In the genomic region with DNA sequence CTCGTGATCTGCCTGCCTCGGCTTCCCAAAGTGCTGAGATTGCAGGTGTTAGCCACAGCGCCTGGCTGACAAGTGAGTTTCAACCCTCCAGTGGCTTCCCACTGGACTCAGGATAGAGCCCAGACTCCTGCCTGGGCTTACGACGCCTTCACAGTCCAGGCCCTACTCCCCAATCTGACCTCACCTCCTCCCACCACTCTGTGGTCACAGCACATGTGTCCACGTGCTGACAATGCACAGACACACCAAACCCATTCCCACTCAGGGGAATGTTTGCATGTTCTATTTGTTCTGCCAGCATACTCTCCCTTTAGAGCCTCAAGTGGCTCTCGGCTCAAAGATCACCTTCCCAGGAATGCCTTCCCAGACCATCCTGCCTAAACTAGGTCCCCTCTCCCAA, we compare ENCODE assay signal across 2 cellular contexts.
A peak's percentile ranks its signal among the peaks of the same experiment; 100 is the strongest.
TF ChIP-seq lines count a peak whose summit lies in the region.

No MANE protein-coding gene starts in this region.

TF ChIP-seq in GM23338, 12 proteins besides CTCF, POLR2A, EP300 and RAD21:
- TF ChIP-seq EZH2phosphoT487 (IDR thresholded peaks at IDR 0.05; ENCODE audit: unreplicated experiment) (no peak), EZH2 (IDR thresholded peaks at IDR 0.05; ENCODE audit: low read depth, unreplicated experiment) (no peak), ZNF331 (CRISPR knock-in tag; IDR thresholded peaks at IDR 0.05; ENCODE audit: low read depth) (no peak), NANOG (IDR thresholded peaks at IDR 0.05; ENCODE audit: borderline replicate concordance) (no peak), POLR2AphosphoS5 (IDR thresholded peaks at IDR 0.05; ENCODE audit: low read depth) (no peak), ZNF114 (CRISPR knock-in tag; IDR thresholded peaks at IDR 0.05) (no peak)
- TF ChIP-seq, protein P1, sequence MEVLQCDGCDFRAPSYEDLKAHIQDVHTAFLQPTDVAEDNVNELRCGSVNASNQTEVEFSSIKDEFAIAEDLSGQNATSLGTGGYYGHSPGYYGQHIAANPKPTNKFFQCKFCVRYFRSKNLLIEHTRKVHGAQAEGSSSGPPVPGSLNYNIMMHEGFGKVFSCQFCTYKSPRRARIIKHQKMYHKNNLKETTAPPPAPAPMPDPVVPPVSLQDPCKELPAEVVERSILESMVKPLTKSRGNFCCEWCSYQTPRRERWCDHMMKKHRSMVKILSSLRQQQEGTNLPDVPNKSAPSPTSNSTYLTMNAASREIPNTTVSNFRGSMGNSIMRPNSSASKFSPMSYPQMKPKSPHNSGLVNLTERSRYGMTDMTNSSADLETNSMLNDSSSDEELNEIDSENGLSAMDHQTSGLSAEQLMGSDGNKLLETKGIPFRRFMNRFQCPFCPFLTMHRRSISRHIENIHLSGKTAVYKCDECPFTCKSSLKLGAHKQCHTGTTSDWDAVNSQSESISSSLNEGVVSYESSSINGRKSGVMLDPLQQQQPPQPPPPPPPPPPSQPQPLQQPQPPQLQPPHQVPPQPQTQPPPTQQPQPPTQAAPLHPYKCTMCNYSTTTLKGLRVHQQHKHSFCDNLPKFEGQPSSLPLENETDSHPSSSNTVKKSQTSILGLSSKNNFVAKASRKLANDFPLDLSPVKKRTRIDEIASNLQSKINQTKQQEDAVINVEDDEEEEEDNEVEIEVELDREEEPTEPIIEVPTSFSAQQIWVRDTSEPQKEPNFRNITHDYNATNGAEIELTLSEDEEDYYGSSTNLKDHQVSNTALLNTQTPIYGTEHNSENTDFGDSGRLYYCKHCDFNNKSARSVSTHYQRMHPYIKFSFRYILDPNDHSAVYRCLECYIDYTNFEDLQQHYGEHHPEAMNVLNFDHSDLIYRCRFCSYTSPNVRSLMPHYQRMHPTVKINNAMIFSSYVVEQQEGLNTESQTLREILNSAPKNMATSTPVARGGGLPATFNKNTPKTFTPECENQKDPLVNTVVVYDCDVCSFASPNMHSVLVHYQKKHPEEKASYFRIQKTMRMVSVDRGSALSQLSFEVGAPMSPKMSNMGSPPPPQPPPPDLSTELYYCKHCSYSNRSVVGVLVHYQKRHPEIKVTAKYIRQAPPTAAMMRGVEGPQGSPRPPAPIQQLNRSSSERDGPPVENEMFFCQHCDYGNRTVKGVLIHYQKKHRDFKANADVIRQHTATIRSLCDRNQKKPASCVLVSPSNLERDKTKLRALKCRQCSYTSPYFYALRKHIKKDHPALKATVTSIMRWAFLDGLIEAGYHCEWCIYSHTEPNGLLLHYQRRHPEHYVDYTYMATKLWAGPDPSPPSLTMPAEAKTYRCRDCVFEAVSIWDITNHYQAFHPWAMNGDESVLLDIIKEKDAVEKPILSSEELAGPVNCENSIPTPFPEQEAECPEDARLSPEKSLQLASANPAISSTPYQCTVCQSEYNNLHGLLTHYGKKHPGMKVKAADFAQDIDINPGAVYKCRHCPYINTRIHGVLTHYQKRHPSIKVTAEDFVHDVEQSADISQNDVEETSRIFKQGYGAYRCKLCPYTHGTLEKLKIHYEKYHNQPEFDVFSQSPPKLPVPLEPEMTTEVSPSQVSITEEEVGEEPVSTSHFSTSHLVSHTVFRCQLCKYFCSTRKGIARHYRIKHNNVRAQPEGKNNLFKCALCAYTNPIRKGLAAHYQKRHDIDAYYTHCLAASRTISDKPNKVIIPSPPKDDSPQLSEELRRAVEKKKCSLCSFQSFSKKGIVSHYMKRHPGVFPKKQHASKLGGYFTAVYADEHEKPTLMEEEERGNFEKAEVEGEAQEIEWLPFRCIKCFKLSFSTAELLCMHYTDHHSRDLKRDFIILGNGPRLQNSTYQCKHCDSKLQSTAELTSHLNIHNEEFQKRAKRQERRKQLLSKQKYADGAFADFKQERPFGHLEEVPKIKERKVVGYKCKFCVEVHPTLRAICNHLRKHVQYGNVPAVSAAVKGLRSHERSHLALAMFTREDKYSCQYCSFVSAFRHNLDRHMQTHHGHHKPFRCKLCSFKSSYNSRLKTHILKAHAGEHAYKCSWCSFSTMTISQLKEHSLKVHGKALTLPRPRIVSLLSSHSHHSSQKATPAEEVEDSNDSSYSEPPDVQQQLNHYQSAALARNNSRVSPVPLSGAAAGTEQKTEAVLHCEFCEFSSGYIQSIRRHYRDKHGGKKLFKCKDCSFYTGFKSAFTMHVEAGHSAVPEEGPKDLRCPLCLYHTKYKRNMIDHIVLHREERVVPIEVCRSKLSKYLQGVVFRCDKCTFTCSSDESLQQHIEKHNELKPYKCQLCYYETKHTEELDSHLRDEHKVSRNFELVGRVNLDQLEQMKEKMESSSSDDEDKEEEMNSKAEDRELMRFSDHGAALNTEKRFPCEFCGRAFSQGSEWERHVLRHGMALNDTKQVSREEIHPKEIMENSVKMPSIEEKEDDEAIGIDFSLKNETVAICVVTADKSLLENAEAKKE (CRISPR knock-in tag; IDR thresholded peaks at IDR 0.05): no peak
- TF ChIP-seq, protein P2, sequence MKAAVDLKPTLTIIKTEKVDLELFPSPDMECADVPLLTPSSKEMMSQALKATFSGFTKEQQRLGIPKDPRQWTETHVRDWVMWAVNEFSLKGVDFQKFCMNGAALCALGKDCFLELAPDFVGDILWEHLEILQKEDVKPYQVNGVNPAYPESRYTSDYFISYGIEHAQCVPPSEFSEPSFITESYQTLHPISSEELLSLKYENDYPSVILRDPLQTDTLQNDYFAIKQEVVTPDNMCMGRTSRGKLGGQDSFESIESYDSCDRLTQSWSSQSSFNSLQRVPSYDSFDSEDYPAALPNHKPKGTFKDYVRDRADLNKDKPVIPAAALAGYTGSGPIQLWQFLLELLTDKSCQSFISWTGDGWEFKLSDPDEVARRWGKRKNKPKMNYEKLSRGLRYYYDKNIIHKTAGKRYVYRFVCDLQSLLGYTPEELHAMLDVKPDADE (IDR thresholded peaks at IDR 0.05): no peak
- TF ChIP-seq, protein P3, sequence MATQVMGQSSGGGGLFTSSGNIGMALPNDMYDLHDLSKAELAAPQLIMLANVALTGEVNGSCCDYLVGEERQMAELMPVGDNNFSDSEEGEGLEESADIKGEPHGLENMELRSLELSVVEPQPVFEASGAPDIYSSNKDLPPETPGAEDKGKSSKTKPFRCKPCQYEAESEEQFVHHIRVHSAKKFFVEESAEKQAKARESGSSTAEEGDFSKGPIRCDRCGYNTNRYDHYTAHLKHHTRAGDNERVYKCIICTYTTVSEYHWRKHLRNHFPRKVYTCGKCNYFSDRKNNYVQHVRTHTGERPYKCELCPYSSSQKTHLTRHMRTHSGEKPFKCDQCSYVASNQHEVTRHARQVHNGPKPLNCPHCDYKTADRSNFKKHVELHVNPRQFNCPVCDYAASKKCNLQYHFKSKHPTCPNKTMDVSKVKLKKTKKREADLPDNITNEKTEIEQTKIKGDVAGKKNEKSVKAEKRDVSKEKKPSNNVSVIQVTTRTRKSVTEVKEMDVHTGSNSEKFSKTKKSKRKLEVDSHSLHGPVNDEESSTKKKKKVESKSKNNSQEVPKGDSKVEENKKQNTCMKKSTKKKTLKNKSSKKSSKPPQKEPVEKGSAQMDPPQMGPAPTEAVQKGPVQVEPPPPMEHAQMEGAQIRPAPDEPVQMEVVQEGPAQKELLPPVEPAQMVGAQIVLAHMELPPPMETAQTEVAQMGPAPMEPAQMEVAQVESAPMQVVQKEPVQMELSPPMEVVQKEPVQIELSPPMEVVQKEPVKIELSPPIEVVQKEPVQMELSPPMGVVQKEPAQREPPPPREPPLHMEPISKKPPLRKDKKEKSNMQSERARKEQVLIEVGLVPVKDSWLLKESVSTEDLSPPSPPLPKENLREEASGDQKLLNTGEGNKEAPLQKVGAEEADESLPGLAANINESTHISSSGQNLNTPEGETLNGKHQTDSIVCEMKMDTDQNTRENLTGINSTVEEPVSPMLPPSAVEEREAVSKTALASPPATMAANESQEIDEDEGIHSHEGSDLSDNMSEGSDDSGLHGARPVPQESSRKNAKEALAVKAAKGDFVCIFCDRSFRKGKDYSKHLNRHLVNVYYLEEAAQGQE (IDR thresholded peaks at IDR 0.05; ENCODE audit: unreplicated experiment): no peak
TF ChIP-seq in GM23338: peak in this region for 0.

TF ChIP-seq in K562, 482 proteins besides CTCF, POLR2A, EP300 and RAD21 (continues in another document):
- TF ChIP-seq CTBP1 (IDR thresholded peaks at IDR 0.05; ENCODE audit: borderline replicate concordance) (no peak), NEUROD1 (IDR thresholded peaks at IDR 0.05; ENCODE audit: borderline replicate concordance, low read depth, low read length, partially characterized antibody) (no peak), RFX7 (CRISPR knock-in tag; IDR thresholded peaks at IDR 0.05) (no peak), PRPF4 (IDR thresholded peaks at IDR 0.05; ENCODE audit: insufficient read depth, low read depth, low read length, poor library complexity, severe bottlenecking) (no peak), RBFOX2 (IDR thresholded peaks at IDR 0.05; ENCODE audit: low read depth, low read length) (no peak), ZNF311 (CRISPR knock-in tag; IDR thresholded peaks at IDR 0.05) (no peak), OTX1 (CRISPR knock-in tag; IDR thresholded peaks at IDR 0.05) (no peak), HMG20B (CRISPR knock-in tag; IDR thresholded peaks at IDR 0.05) (no peak), RBM39 (optimal IDR thresholded peaks at IDR 0.05; ENCODE audit: low read depth, low read length) (no peak), SMC3 (conservative IDR thresholded peaks at IDR 0.05; ENCODE audit: insufficient read depth, low read depth, low read length) (no peak), POLR2AphosphoS5 (IDR thresholded peaks at IDR 0.05; ENCODE audit: control insufficient read depth, insufficient read depth, low read depth, low read length) (no peak), ATF7 (IDR thresholded peaks at IDR 0.05) (no peak), XRCC4 (IDR thresholded peaks at IDR 0.05; ENCODE audit: extremely low read depth, insufficient read depth, insufficient read length) (no peak), HDAC1 (IDR thresholded peaks at IDR 0.05) (no peak), ZNF134 (CRISPR knock-in tag; conservative IDR thresholded peaks at IDR 0.05) (peak; percentile 61; the same call in 1 of the 2 replicates), ZNF561 (CRISPR knock-in tag; conservative IDR thresholded peaks at IDR 0.05) (no peak), ZFPM2 (CRISPR knock-in tag; IDR thresholded peaks at IDR 0.05) (no peak), L3MBTL2 (IDR thresholded peaks at IDR 0.05) (peak; percentile 36; the same call in 1 of the 2 replicates), BHLHE40 (IDR thresholded peaks at IDR 0.05; ENCODE audit: low read length) (peak; percentile 71), ZFP30 (CRISPR knock-in tag; IDR thresholded peaks at IDR 0.05; ENCODE audit: borderline replicate concordance) (no peak)
- TF ChIP-seq, protein P4, sequence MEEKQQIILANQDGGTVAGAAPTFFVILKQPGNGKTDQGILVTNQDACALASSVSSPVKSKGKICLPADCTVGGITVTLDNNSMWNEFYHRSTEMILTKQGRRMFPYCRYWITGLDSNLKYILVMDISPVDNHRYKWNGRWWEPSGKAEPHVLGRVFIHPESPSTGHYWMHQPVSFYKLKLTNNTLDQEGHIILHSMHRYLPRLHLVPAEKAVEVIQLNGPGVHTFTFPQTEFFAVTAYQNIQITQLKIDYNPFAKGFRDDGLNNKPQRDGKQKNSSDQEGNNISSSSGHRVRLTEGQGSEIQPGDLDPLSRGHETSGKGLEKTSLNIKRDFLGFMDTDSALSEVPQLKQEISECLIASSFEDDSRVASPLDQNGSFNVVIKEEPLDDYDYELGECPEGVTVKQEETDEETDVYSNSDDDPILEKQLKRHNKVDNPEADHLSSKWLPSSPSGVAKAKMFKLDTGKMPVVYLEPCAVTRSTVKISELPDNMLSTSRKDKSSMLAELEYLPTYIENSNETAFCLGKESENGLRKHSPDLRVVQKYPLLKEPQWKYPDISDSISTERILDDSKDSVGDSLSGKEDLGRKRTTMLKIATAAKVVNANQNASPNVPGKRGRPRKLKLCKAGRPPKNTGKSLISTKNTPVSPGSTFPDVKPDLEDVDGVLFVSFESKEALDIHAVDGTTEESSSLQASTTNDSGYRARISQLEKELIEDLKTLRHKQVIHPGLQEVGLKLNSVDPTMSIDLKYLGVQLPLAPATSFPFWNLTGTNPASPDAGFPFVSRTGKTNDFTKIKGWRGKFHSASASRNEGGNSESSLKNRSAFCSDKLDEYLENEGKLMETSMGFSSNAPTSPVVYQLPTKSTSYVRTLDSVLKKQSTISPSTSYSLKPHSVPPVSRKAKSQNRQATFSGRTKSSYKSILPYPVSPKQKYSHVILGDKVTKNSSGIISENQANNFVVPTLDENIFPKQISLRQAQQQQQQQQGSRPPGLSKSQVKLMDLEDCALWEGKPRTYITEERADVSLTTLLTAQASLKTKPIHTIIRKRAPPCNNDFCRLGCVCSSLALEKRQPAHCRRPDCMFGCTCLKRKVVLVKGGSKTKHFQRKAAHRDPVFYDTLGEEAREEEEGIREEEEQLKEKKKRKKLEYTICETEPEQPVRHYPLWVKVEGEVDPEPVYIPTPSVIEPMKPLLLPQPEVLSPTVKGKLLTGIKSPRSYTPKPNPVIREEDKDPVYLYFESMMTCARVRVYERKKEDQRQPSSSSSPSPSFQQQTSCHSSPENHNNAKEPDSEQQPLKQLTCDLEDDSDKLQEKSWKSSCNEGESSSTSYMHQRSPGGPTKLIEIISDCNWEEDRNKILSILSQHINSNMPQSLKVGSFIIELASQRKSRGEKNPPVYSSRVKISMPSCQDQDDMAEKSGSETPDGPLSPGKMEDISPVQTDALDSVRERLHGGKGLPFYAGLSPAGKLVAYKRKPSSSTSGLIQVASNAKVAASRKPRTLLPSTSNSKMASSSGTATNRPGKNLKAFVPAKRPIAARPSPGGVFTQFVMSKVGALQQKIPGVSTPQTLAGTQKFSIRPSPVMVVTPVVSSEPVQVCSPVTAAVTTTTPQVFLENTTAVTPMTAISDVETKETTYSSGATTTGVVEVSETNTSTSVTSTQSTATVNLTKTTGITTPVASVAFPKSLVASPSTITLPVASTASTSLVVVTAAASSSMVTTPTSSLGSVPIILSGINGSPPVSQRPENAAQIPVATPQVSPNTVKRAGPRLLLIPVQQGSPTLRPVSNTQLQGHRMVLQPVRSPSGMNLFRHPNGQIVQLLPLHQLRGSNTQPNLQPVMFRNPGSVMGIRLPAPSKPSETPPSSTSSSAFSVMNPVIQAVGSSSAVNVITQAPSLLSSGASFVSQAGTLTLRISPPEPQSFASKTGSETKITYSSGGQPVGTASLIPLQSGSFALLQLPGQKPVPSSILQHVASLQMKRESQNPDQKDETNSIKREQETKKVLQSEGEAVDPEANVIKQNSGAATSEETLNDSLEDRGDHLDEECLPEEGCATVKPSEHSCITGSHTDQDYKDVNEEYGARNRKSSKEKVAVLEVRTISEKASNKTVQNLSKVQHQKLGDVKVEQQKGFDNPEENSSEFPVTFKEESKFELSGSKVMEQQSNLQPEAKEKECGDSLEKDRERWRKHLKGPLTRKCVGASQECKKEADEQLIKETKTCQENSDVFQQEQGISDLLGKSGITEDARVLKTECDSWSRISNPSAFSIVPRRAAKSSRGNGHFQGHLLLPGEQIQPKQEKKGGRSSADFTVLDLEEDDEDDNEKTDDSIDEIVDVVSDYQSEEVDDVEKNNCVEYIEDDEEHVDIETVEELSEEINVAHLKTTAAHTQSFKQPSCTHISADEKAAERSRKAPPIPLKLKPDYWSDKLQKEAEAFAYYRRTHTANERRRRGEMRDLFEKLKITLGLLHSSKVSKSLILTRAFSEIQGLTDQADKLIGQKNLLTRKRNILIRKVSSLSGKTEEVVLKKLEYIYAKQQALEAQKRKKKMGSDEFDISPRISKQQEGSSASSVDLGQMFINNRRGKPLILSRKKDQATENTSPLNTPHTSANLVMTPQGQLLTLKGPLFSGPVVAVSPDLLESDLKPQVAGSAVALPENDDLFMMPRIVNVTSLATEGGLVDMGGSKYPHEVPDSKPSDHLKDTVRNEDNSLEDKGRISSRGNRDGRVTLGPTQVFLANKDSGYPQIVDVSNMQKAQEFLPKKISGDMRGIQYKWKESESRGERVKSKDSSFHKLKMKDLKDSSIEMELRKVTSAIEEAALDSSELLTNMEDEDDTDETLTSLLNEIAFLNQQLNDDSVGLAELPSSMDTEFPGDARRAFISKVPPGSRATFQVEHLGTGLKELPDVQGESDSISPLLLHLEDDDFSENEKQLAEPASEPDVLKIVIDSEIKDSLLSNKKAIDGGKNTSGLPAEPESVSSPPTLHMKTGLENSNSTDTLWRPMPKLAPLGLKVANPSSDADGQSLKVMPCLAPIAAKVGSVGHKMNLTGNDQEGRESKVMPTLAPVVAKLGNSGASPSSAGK (IDR thresholded peaks at IDR 0.05): peak; percentile 76
